In genomic region chr15:69982037-69982436, GRCh38 we compare ENCODE assay signal across 32 cellular contexts.
"Had no signal": no experiment of that assay in that cellular context is flagged by ENCODE, and none has a peak within 500 bp of the region (broad histone marks: within the 10 kb centered on the region; RNA-seq: fewer than 3 reads in every experiment).

No MANE protein-coding gene starts in this region.

- H3K4me1 Mint-ChIP-seq: activated CD4-positive, alpha-beta T cell treated with anti-CD3 and anti-CD28 coated beads, Interleukin-2, amount 10 ng/mL, durations not matched to agents 7 days and 5 days had no signal

- H3K27ac ChIP-seq: adrenal gland, body of pancreas, breast epithelium, VCaP had no signal

- H3K4me3 ChIP-seq: adrenal gland, body of pancreas, breast epithelium, MG63 had no signal

- DNase-seq: activated CD4-positive, alpha-beta T cell treated with anti-CD3 and anti-CD28 coated beads, Interleukin-2, amount 10 ng/mL, durations not matched to agents 7 days and 5 days; activated CD4-positive, alpha-beta T cell treated with anti-CD3 and anti-CD28 coated beads, Interleukin-2, amount 50 U/mL, for 48 hours; activated CD8-positive, alpha-beta T cell treated with anti-CD3 and anti-CD28 coated beads, Interleukin-2, amount 10 ng/mL, durations not matched to agents 7 days and 5 days; activated gamma-delta T cell treated with Interleukin-2 at 50 U/mL for 16 hours; activated naive CD4-positive, alpha-beta T cell treated with anti-CD3 and anti-CD28 coated beads for 36 hours; activated T-cell treated with anti-CD3 and anti-CD28 coated beads, Interleukin-2, amount 50 U/mL, for 24 hours; adrenal gland; body of pancreas; caudate nucleus; cerebellar nuclear complex; Kasumi-1; KG1; MG63; MV-4-11; NCI-H1105 treated with DMSO at 0.1 percent for 48 hours; NCI-H1436; NCI-H1694; NCI-H1930; NCI-H2081 treated with DMSO at 0.1 percent for 48 hours; NCI-H226; NCI-H524 treated with DMSO at 0.1 percent for 48 hours; NK-92 treated with Interleukin-12 subunit alpha and Interleukin-12 subunit beta, amount 100 ng/mL, for 24 hours; OCI-M1; Right ventricle myocardium superior; SW 1271; T-helper 1 cell; T-helper 2 cell; T-helper 9 cell had no signal

- H3K4me3 Mint-ChIP-seq: activated CD4-positive, alpha-beta T cell treated with anti-CD3 and anti-CD28 coated beads, Interleukin-2, amount 10 ng/mL, durations not matched to agents 7 days and 5 days; activated CD8-positive, alpha-beta T cell treated with anti-CD3 and anti-CD28 coated beads, Interleukin-2, amount 10 ng/mL, durations not matched to agents 7 days and 5 days; activated naive CD4-positive, alpha-beta T cell treated with anti-CD3 and anti-CD28 coated beads for 36 hours; activated T-cell treated with anti-CD3 and anti-CD28 coated beads, Interleukin-2, amount 50 U/mL, for 24 hours; activated T-helper 1 cell treated with anti-CD3 and anti-CD28 coated beads, Interleukin-12 subunit alpha, Interleukin-12 subunit beta, Interleukin-2, Interleukin-4 antibody, amounts not matched to agents 30 ng/mL and 10 ng/mL and 1 ng/mL, durations not matched to agents 14 hours and 24 hours and 36 hours had no signal

- H3K27ac Mint-ChIP-seq: activated CD4-positive, alpha-beta T cell treated with anti-CD3 and anti-CD28 coated beads, Interleukin-2, amount 10 ng/mL, durations not matched to agents 7 days and 5 days; activated CD8-positive, alpha-beta T cell treated with anti-CD3 and anti-CD28 coated beads, Interleukin-2, amount 10 ng/mL, durations not matched to agents 7 days and 5 days; activated naive CD4-positive, alpha-beta T cell treated with anti-CD3 and anti-CD28 coated beads for 36 hours; activated naive CD4-positive, alpha-beta T cell treated with anti-CD3 and anti-CD28 coated beads, Interleukin-2, amount 50 U/mL, for 72 hours; activated T-cell treated with anti-CD3 and anti-CD28 coated beads, Interleukin-2, amount 50 U/mL, for 24 hours; activated T-helper 1 cell treated with anti-CD3 and anti-CD28 coated beads, Interleukin-12 subunit alpha, Interleukin-12 subunit beta, Interleukin-2, Interleukin-4 antibody, amounts not matched to agents 30 ng/mL and 10 ng/mL and 1 ng/mL, durations not matched to agents 14 hours and 24 hours and 36 hours had no signal

- H3K9me3 ChIP-seq: adrenal gland, body of pancreas, breast epithelium, MG63 had no signal

- H3K4me1 ChIP-seq: adrenal gland, body of pancreas, breast epithelium had no signal

- H3K36me3 ChIP-seq: adrenal gland, breast epithelium, MG63 had no signal

- H3K27me3 ChIP-seq: adrenal gland, body of pancreas had no signal

- H3K9me3 Mint-ChIP-seq: activated CD4-positive, alpha-beta T cell treated with anti-CD3 and anti-CD28 coated beads, Interleukin-2, amount 10 ng/mL, durations not matched to agents 7 days and 5 days; activated naive CD4-positive, alpha-beta T cell treated with anti-CD3 and anti-CD28 coated beads for 36 hours; activated naive CD4-positive, alpha-beta T cell treated with anti-CD3 and anti-CD28 coated beads, Interleukin-2, amount 50 U/mL, for 72 hours; activated T-cell treated with anti-CD3 and anti-CD28 coated beads, Interleukin-2, amount 50 U/mL, for 24 hours; activated T-helper 1 cell treated with anti-CD3 and anti-CD28 coated beads, Interleukin-12 subunit alpha, Interleukin-12 subunit beta, Interleukin-2, Interleukin-4 antibody, amounts not matched to agents 30 ng/mL and 10 ng/mL and 1 ng/mL, durations not matched to agents 14 hours and 24 hours and 36 hours had no signal

- ATAC-seq: activated CD8-positive, alpha-beta T cell treated with anti-CD3 and anti-CD28 coated beads, Interleukin-2, amount 10 ng/mL, durations not matched to agents 7 days and 5 days; activated naive CD4-positive, alpha-beta T cell treated with anti-CD3 and anti-CD28 coated beads, Interleukin-2, amount 50 U/mL, for 72 hours; body of pancreas had no signal

- H3K36me3 Mint-ChIP-seq: activated naive CD4-positive, alpha-beta T cell treated with anti-CD3 and anti-CD28 coated beads, Interleukin-2, amount 50 U/mL, for 72 hours had no signal
